Comparison of ENCODE assay signal across 8 cellular contexts in the genomic region with DNA sequence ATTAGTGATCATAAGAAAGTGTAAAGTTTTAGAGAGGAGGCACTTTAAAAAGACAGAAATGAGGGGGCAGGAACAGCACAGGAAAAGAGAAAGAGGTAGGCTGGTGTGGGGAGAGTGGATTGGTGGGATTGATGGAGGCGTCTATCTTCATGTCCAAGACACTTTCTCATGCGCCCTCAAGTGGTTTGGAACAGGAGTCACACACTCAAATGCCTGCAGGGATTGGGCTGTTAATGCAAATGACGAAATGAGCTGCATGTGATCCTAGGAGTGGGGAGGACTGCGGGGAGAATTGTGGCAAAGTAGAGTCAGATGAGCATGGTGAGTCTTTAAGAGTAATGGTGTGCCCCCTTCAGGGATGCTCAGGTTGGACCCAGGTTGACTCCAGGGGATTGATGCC.
DNase-seq lines count a peak whose midpoint lies in the region; ATAC-seq and TF ChIP-seq lines count a peak whose summit lies in the region.

No MANE protein-coding gene starts in this region.

- peak; percentile 53 for TF ChIP-seq RAD21 in Ishikawa (IDR thresholded peaks at IDR 0.05; ENCODE audit: low read depth)

- no peak for TF ChIP-seq EP300 in Ishikawa (IDR thresholded peaks at IDR 0.05; ENCODE audit: borderline replicate concordance)

- ATAC-seq in GM18868 (IDR thresholded peaks at IDR 0.05; ENCODE audit: unreplicated experiment) = no peak

- DNase-seq in NCI-H1417 (lab: John Stamatoyannopoulos, UW) (peak in 2 of 3 experiments; percentile 53 to 56), NCI-H1417 treated with DMSO at 0.1 percent for 48 hours (lab: John Stamatoyannopoulos, UW) (no peak), amniotic epithelial cell (ENCODE audit: low read depth) (peak; percentile 65), medulla oblongata (ENCODE audit: extremely low spot score) (peak; percentile 55), COLO668 (lab: John Stamatoyannopoulos, UW; ENCODE audit: unreplicated experiment) (no peak), DMS79 treated with DMSO at 0.1 percent for 48 hours (lab: John Stamatoyannopoulos, UW) (no peak)

TF ChIP-seq in Ishikawa, 13 proteins besides CTCF, POLR2A, EP300 and RAD21:
- TF ChIP-seq CREB1 (IDR thresholded peaks at IDR 0.05; ENCODE audit: low read depth) (no peak), TCF12 (IDR thresholded peaks at IDR 0.05; ENCODE audit: low read depth) (no peak), USF1 (IDR thresholded peaks at IDR 0.05) (no peak), TEAD4 (IDR thresholded peaks at IDR 0.05) (no peak), YY1 (IDR thresholded peaks at IDR 0.05; ENCODE audit: low read depth) (no peak)

Comparison
In these comparisons a context has a peak if more than half of its experiments do, and no peak if none do; other contexts are left out.
1. DNase-seq: peak in NCI-H1417 (2 of 3), amniotic epithelial cell (single experiment) and medulla oblongata (single experiment); none in NCI-H1417 treated with DMSO at 0.1 percent for 48 hours (single experiment), COLO668 (single experiment) and DMS79 treated with DMSO at 0.1 percent for 48 hours (single experiment).